Comparison of ENCODE assay signal across 8 cellular contexts in the genomic region with DNA sequence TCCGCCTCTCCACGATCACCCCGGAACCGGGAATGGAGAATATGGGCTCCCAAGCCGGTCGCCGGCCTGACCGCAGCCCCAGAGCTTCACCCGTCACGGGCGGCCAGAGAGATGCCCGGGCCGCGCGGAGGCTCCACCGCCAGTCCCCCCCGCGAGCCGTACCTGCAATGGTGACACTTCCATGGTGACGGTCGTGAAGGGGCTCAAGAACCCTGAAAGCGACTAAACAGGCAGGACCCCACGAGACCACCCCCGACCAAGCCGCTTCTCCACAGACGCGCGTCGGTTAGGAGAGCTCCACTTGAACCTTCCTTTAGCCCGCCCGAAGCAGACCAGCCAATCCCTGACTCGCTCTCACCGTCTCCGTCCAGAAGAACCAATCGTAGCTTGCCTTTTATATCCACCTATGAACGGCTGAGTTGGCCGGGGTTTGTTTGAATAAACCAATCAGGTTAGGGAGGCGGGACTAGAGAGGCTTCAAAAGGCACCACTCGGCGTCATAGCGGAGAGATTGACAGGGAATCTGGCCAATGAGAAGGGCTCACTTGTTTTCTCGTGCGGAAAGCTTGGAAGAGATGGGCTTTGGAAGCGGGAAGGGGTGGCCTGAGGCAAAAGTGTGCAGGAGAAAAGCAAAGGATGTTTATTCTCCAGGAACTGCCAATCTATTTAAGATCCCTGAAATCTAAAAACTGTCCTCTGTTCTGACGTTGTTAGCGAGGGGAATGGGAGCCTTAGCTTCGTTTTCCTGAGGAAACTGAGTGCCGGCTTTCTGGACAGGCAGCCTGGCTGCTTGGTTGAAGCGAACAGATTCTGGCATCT. TPM values are rescaled to one million over a fixed set of nuclear protein-coding genes. Genes with fewer than 3 reads are reported as not detected.
DNase-seq lines count a peak whose midpoint lies in the region; ATAC-seq and TF ChIP-seq lines count a peak whose summit lies in the region.

TSS of gene TOP2A (minus strand) at position 288 of the 819 bp plus-strand sequence. CDS start at position 183, 105 bp downstream.

- ATAC-seq in HG03457 (IDR thresholded peaks at IDR 0.05; ENCODE audit: unreplicated experiment) = peak; percentile 83

- CTCF ChIA-PET in BJ (lab: Yijun Ruan, JAX) = interaction anchor here (0.7 to 4.1 kb wide), 18 partner anchors 14 to 228 kb away, joined by 3 to 25 read pairs (median 4); partner anchors contain the start of gene IGFBP4

- no peak for TF ChIP-seq CTCF in BJ (IDR thresholded peaks at IDR 0.05; ENCODE audit: insufficient read depth, low read depth, low read length)
- no peak for TF ChIP-seq CTCF in choroid plexus epithelial cell (conservative IDR thresholded peaks at IDR 0.05; ENCODE audit: low read depth, low read length)
- TF ChIP-seq CTCF in kidney epithelial cell (IDR thresholded peaks at IDR 0.05; ENCODE audit: insufficient read depth, low read length, poor library complexity, severe bottlenecking) = no peak

- POLR2A ChIA-PET in BJ (lab: Charles Lee) = interaction anchor here (0.5 to 0.8 kb wide), 5 partner anchors 32 to 227 kb away, joined by 3 read pairs; no protein-coding TSS in a partner anchor

- peak within 1 kb of the TSS; percentile 56 for H3K4me3 ChIP-seq in BJ (ENCODE audit: low read depth, low read length)
- peak within 1 kb of the TSS; percentile 90 for H3K4me3 ChIP-seq in choroid plexus epithelial cell (ENCODE audit: low read depth, low read length)
- H3K4me3 ChIP-seq in kidney epithelial cell (ENCODE audit: low read depth, low read length) = peak within 1 kb of the TSS; percentile 88

- DNase-seq in BJ (ENCODE audit: low read depth) (peak; percentile 99), GM19240 (ENCODE audit: insufficient read length, low spot score) (peak; percentile 97), NCI-H524 (lab: John Stamatoyannopoulos, UW) (peak; percentile 100), choroid plexus epithelial cell (ENCODE audit: low read depth) (peak; percentile 100), kidney epithelial cell (ENCODE audit: low read depth) (peak; percentile 98)
- peak; percentile 90 to 96 for DNase-seq in activated CD4-positive, alpha-beta T cell treated with anti-CD3 and anti-CD28 coated beads for 24 hours (ENCODE audit: low read depth in 2 of 2)
- peak; percentile 91 to 93 for DNase-seq in stimulated activated CD4-positive, alpha-beta T cell treated with anti-CD3 and anti-CD28 coated beads, Interleukin-15, amount 100 ng/mL, for 48 hours (ENCODE audit: low read depth in 2 of 2)

- no peaks in the 10 kb centered on the region for H3K36me3 ChIP-seq in BJ (ENCODE audit: control insufficient read depth, insufficient read depth, low read length)
- no peaks in the 10 kb centered on the region for H3K36me3 ChIP-seq in kidney epithelial cell (ENCODE audit: control insufficient read depth, insufficient read depth, low read length)

- H3K27me3 ChIP-seq in BJ (ENCODE audit: control insufficient read depth, insufficient read depth, low read length) (no peaks in the 10 kb centered on the region), kidney epithelial cell (ENCODE audit: control insufficient read depth, insufficient read depth, low read length) (no peaks in the 10 kb centered on the region)

RNA-seq across cellular contexts. Expression of gene TOP2A, which starts in this region (rescaled TPM):
- polyA plus RNA-seq in BJ (2011; rRNA removed) = 31.8 and 69.6 TPM in 2 replicates
- 15.7 and 25.5 TPM in 2 replicates for polyA minus RNA-seq in BJ (2011; rRNA and poly(A)+ RNA removed)
- total RNA-seq in kidney epithelial cell = 14.9 and 17.4 TPM in 2 replicates

Comparison
In these comparisons a context has a peak if more than half of its experiments do, and no peak if none do; other contexts are left out.
1. Peak in every context shown above with its lines: DNase-seq, ATAC-seq and H3K4me3 ChIP-seq.